Comparison of ENCODE assay signal across 1 cellular context in genomic region chr7:151351027-151351426, GRCh38.
TF ChIP-seq lines count a peak whose summit lies in the region.

No MANE protein-coding gene starts in this region.

TF ChIP-seq in K562, 482 proteins besides CTCF, POLR2A, EP300 and RAD21 (continued from another document):
- TF ChIP-seq TFAP4 (CRISPR knock-in tag; IDR thresholded peaks at IDR 0.05; ENCODE audit: borderline replicate concordance) (peak; percentile 51; the same call in 1 of the 2 replicates), ESRRA (IDR thresholded peaks at IDR 0.05; ENCODE audit: borderline replicate concordance, low read depth) (no peak), ARID2 (IDR thresholded peaks at IDR 0.05) (no peak), SNRNP70 (optimal IDR thresholded peaks at IDR 0.05; ENCODE audit: low read depth, low read length) (no peak)
